In genomic region chr1:48619529-48619928, GRCh38 we compare ENCODE assay signal across 10 cellular contexts.
DNase-seq lines count a peak whose midpoint lies in the region; ATAC-seq and TF ChIP-seq lines count a peak whose summit lies in the region.
"Had no signal": no experiment of that assay in that cellular context is flagged by ENCODE, and none has a peak within 500 bp of the region (broad histone marks: within the 10 kb centered on the region; RNA-seq: fewer than 3 reads in every experiment).

No MANE protein-coding gene starts in this region.

- H3K4me3 Mint-ChIP-seq in endodermal cell, result no peak overlapping the region

- TF ChIP-seq CTCF in endodermal cell (conservative IDR thresholded peaks at IDR 0.05), result no peak

- 41 to 63% methylated on average over 3 to 9 of the region's 9 CpGs for WGBS in endodermal cell (ENCODE audit: insufficient coverage in 1 of 2, insufficient read length in 1 of 2), 2 experiments

- peaks cover 21% of the 10 kb centered on the region for H3K4me1 Mint-ChIP-seq in endodermal cell

- peak; percentile 42 for DNase-seq in EL
- peak; percentile 66 for DNase-seq in NCI-H69 (lab: John Stamatoyannopoulos, UW)
- peak; percentile 89 for DNase-seq in endodermal cell
- peak; percentile 3 for DNase-seq in myocyte (ENCODE audit: low read depth)
- no peak for DNase-seq in activated CD4-positive, alpha-beta T cell treated with anti-CD3 and anti-CD28 coated beads for 48 hours
- DNase-seq in hippocampal formation (lab: John Stamatoyannopoulos, UW), result no peak
- DNase-seq in RKO (ENCODE audit: low spot score), result no peak
- DNase-seq: GF-D8, NCI-H1092 had no signal

- no peak for ATAC-seq in HG03378 (IDR thresholded peaks at IDR 0.05; ENCODE audit: unreplicated experiment)

- no peaks in the 10 kb centered on the region for H3K27me3 Mint-ChIP-seq in endodermal cell (ENCODE audit: insufficient read depth)

- H3K27ac ChIP-seq in endodermal cell (ENCODE audit: low read depth, low read length), result no peak overlapping the region

- H3K36me3 Mint-ChIP-seq in endodermal cell (ENCODE audit: low read depth), result no peaks in the 10 kb centered on the region

- H3K27ac Mint-ChIP-seq in endodermal cell, result no peak overlapping the region

- H3K27me3 ChIP-seq in endodermal cell (ENCODE audit: control insufficient read depth, insufficient read depth, low read length, poor library complexity, severe bottlenecking), result no peaks in the 10 kb centered on the region

- no peak overlapping the region for H3K9ac ChIP-seq in endodermal cell (ENCODE audit: extremely low read depth, low read length, poor library complexity, severe bottlenecking)

- no peak overlapping the region for H3K4me3 ChIP-seq in endodermal cell (ENCODE audit: low read length)

- no peaks in the 10 kb centered on the region for H3K36me3 ChIP-seq in endodermal cell (ENCODE audit: control insufficient read depth, insufficient read depth, low read length)

- H3K9me3 Mint-ChIP-seq in endodermal cell, result no peaks in the 10 kb centered on the region

- peaks cover 5% of the 10 kb centered on the region for H3K4me1 ChIP-seq in endodermal cell (ENCODE audit: control insufficient read depth, insufficient read depth, low read length)

- H3K9me3 ChIP-seq in endodermal cell (ENCODE audit: control insufficient read depth, low read length), result no peaks in the 10 kb centered on the region

Comparison
In these comparisons a context has a peak if more than half of its experiments do, and no peak if none do; other contexts are left out.
1. DNase-seq: peak in EL (single experiment), NCI-H69 (single experiment), endodermal cell (single experiment) and myocyte (single experiment); none in activated CD4-positive, alpha-beta T cell treated with anti-CD3 and anti-CD28 coated beads for 48 hours (single experiment), hippocampal formation (0 of 2) and RKO (single experiment).